7 cellular contexts compared by ENCODE assay signal in genomic region chr11:77819921-77820564, GRCh38. TPM values are rescaled to one million over a fixed set of nuclear protein-coding genes. Genes with fewer than 3 reads are reported as not detected.
A peak's percentile ranks its signal among the peaks of the same experiment; 100 is the strongest.
DNase-seq lines count a peak whose midpoint lies in the region; ATAC-seq and TF ChIP-seq lines count a peak whose summit lies in the region.

No MANE protein-coding gene starts in this region.

- H3K4me1 ChIP-seq in endodermal cell (ENCODE audit: control insufficient read depth, insufficient read depth, low read length) (peaks cover 4% of the 10 kb centered on the region), mucosa of descending colon (ENCODE audit: low read depth) (peaks cover 8% of the 10 kb centered on the region)

- H3K27ac Mint-ChIP-seq in HFFc6 (peak overlapping the region; percentile 86), endodermal cell (peak overlapping the region; percentile 96)
- peak overlapping the region; percentile 72 for H3K27ac Mint-ChIP-seq in stimulated activated memory B cell treated with anti-CD40 and anti-IgM and Interleukin-4, amounts not matched to agents 10 μg/mL and 1 μg/mL and 100 μg/mL, for 72 hours

- DNase-seq in GM13977 (ENCODE audit: low spot score) (peak; percentile 41), HFFc6 (no peak), NCI-H1105 treated with DMSO at 0.1 percent for 48 hours (lab: John Stamatoyannopoulos, UW) (peak; percentile 49), endodermal cell (peak; percentile 92), mucosa of descending colon (peak; percentile 58 to 78 (median 69))
- peak; percentile 12 to 13 for DNase-seq in activated CD4-positive, alpha-beta T cell treated with anti-CD3 and anti-CD28 coated beads, Interleukin-2, amount 50 U/mL, for 4 hours

- H3K9me3 ChIP-seq in endodermal cell (ENCODE audit: control insufficient read depth, low read length) (peaks cover 5% of the 10 kb centered on the region), mucosa of descending colon (no peaks in the 10 kb centered on the region)

- peak overlapping the region; percentile 99 for H3K4me3 ChIP-seq in endodermal cell (ENCODE audit: low read length)
- peak overlapping the region; percentile 100 for H3K4me3 ChIP-seq in mucosa of descending colon

- peak overlapping the region; percentile 69 for H3K9ac ChIP-seq in endodermal cell (ENCODE audit: extremely low read depth, low read length, poor library complexity, severe bottlenecking)

- no peak for TF ChIP-seq CTCF in GM13977 (IDR thresholded peaks at IDR 0.05; ENCODE audit: extremely low read depth, insufficient read depth, missing control alignments)
- TF ChIP-seq CTCF in HFFc6 (IDR thresholded peaks at IDR 0.05): no peak
- no peak for TF ChIP-seq CTCF in endodermal cell (conservative IDR thresholded peaks at IDR 0.05)
- no peak for TF ChIP-seq CTCF in mucosa of descending colon (IDR thresholded peaks at IDR 0.05)

- H3K27ac ChIP-seq in endodermal cell (ENCODE audit: low read depth, low read length): peak overlapping the region; percentile 87

- H3K9me3 Mint-ChIP-seq in HFFc6: no peaks in the 10 kb centered on the region
- peaks cover 5% of the 10 kb centered on the region for H3K9me3 Mint-ChIP-seq in endodermal cell
- no peaks in the 10 kb centered on the region for H3K9me3 Mint-ChIP-seq in stimulated activated memory B cell treated with anti-CD40 and anti-IgM and Interleukin-4, amounts not matched to agents 10 μg/mL and 1 μg/mL and 100 μg/mL, for 72 hours

- H3K4me3 Mint-ChIP-seq in HFFc6 (peak overlapping the region; percentile 97), endodermal cell (peak overlapping the region; percentile 86)
- peak overlapping the region; percentile 99 for H3K4me3 Mint-ChIP-seq in stimulated activated memory B cell treated with anti-CD40 and anti-IgM and Interleukin-4, amounts not matched to agents 10 μg/mL and 1 μg/mL and 100 μg/mL, for 72 hours

- intact Hi-C loops in mucosa of descending colon (cut with DNase I, micrococcal nuclease): loop anchor here in 1 of 2 donors (5.0 kb wide), 1 partner anchor 182 kb away; no protein-coding TSS in a partner anchor

- peaks cover 7% of the 10 kb centered on the region; the same call in 1 of the 2 replicates for H3K36me3 Mint-ChIP-seq in HFFc6 (ENCODE audit: low read depth)
- peaks cover 6% of the 10 kb centered on the region for H3K36me3 Mint-ChIP-seq in endodermal cell (ENCODE audit: low read depth)
- peaks cover under 1% of the 10 kb centered on the region for H3K36me3 Mint-ChIP-seq in stimulated activated memory B cell treated with anti-CD40 and anti-IgM and Interleukin-4, amounts not matched to agents 10 μg/mL and 1 μg/mL and 100 μg/mL, for 72 hours

- peak; percentile 38 for ATAC-seq in mucosa of descending colon
- ATAC-seq in stimulated activated memory B cell treated with anti-CD40 and anti-IgM and Interleukin-4, amounts not matched to agents 10 μg/mL and 1 μg/mL and 100 μg/mL, for 72 hours: peak; percentile 46

- whole genome bisulfite sequencing in endodermal cell (ENCODE audit: insufficient coverage in 1 of 2, insufficient read length in 1 of 2), 2 experiments: 0% methylated on average over 5 to 49 of the region's 55 CpGs

- in situ Hi-C loops in GM13977 (cut with MboI; ENCODE audit: low pct_unique_long_range_greater_than_20kb, low sequenced_read_pairs, unreplicated experiment): no loop called here

- no peaks in the 10 kb centered on the region for H3K36me3 ChIP-seq in endodermal cell (ENCODE audit: control insufficient read depth, insufficient read depth, low read length)
- H3K36me3 ChIP-seq in mucosa of descending colon (ENCODE audit: low read depth): no peaks in the 10 kb centered on the region

- H3K27me3 Mint-ChIP-seq in HFFc6 (ENCODE audit: insufficient read depth) (peaks cover 5% of the 10 kb centered on the region), endodermal cell (ENCODE audit: insufficient read depth) (no peaks in the 10 kb centered on the region)
- no peaks in the 10 kb centered on the region for H3K27me3 Mint-ChIP-seq in stimulated activated memory B cell treated with anti-CD40 and anti-IgM and Interleukin-4, amounts not matched to agents 10 μg/mL and 1 μg/mL and 100 μg/mL, for 72 hours

- H3K4me1 Mint-ChIP-seq in HFFc6 (ENCODE audit: low read depth) (peaks cover 37% of the 10 kb centered on the region), endodermal cell (peaks cover 9% of the 10 kb centered on the region)
- H3K4me1 Mint-ChIP-seq in stimulated activated memory B cell treated with anti-CD40 and anti-IgM and Interleukin-4, amounts not matched to agents 10 μg/mL and 1 μg/mL and 100 μg/mL, for 72 hours: peaks cover 36% of the 10 kb centered on the region

- H3K27me3 ChIP-seq in endodermal cell (ENCODE audit: control insufficient read depth, insufficient read depth, low read length, poor library complexity, severe bottlenecking): no peaks in the 10 kb centered on the region

RNA-seq across cellular contexts. Expression of gene RSF1, which starts 0.5 kb away (rescaled TPM):
- 10 to 100 TPM; 44.7 to 59.2 (median 55.3) TPM for total RNA-seq in HFFc6 (2021; fragmentation: NEBNext Ultra II Directional; extraction: Animal tissue kit (Norgen Biotek cat#: 25700))
- total RNA-seq in endodermal cell (10 to 100 TPM; 69.3 to 71.0 TPM), mucosa of descending colon (10 to 100 TPM; 43.7 to 80.2 (median 44.4) TPM)
- polyA plus RNA-seq in endodermal cell (2013, experiment 1 of 2): 63.2 TPM
- polyA plus RNA-seq in endodermal cell (2013, experiment 2 of 2): 57.3 TPM

RNA-seq across cellular contexts. Expression of gene AAMDC, which starts 0.9 kb away (rescaled TPM):
- total RNA-seq in HFFc6 (2021; fragmentation: NEBNext Ultra II Directional; extraction: Animal tissue kit (Norgen Biotek cat#: 25700)): 10 to 100 TPM; 33.3 to 48.5 (median 39.5) TPM
- 10 to 100 TPM; 19.0 to 27.0 TPM for total RNA-seq in endodermal cell
- polyA plus RNA-seq in endodermal cell (2013, experiment 1 of 2): 24.3 TPM
- polyA plus RNA-seq in endodermal cell (2013, experiment 2 of 2): 22.1 TPM
- 10 to 100 TPM; 22.9 to 28.1 (median 27.9) TPM for total RNA-seq in mucosa of descending colon
